11 cellular contexts compared by ENCODE assay signal in the genomic region with DNA sequence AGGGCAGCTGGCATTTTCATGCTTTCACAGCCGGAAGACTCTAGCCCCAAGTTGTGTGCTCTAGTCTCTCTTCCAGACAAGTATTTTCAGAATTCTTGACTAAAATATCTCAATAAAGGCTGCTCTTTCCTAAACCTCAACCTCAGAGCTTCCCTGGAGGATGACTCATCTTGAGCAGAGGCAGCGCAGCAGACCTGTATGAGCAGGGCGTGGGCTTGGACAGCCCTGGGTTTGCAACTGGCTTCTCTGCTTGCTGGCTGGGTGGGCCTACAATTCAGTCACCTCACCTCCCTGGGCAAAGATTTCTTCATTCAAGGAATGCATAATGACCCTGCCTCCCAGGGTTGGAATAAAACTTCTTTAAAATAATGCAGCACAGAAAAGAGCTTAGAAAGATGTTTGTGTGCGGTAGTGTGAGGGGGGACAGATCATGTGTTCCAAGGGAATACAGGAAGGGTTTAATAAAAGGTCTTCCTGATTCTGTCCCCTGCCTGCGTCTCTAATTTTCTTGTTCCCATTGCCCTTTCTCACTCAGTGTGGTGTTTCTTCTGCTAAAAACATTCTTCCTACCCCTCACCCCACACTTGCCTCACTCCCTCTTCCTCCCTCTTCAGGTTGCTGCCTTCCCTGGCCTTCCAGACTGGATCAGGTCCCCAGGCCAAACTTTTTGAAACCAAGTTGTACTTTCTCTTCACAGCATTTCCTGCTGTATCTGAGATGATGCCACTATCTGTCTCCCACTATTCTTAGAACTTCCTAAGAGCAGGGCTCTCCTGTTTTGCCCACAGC. TPM values are rescaled to one million over a fixed set of nuclear protein-coding genes. Genes with fewer than 3 reads are reported as not detected.
DNase-seq lines count a peak whose midpoint lies in the region; ATAC-seq and TF ChIP-seq lines count a peak whose summit lies in the region.
"Had no signal": no experiment of that assay in that cellular context is flagged by ENCODE, and none has a peak within 500 bp of the region (broad histone marks: within the 10 kb centered on the region; RNA-seq: fewer than 3 reads in every experiment).

No MANE protein-coding gene starts in this region.

- H2AFZ ChIP-seq in osteoblast (ENCODE audit: low read length): no peak overlapping the region

- peaks cover 26% of the 10 kb centered on the region for H3K4me1 ChIP-seq in osteoblast (ENCODE audit: insufficient read depth, low read length)

- H3K36me3 ChIP-seq in osteoblast (ENCODE audit: insufficient read depth, low read length): no peaks in the 10 kb centered on the region
- H3K36me3 ChIP-seq: thoracic aorta had no signal

- ATAC-seq in HG03354 (IDR thresholded peaks at IDR 0.05; ENCODE audit: poor library complexity, severe bottlenecking, unreplicated experiment) (no peak), GM18909 (IDR thresholded peaks at IDR 0.05; ENCODE audit: poor library complexity, unreplicated experiment) (no peak)
- ATAC-seq: activated CD4-positive, alpha-beta T cell treated with anti-CD3 and anti-CD28 coated beads for 36 hours had no signal

- H3K4me2 ChIP-seq in osteoblast (ENCODE audit: insufficient read depth, low read length): peak overlapping the region; percentile 25

- DNase-seq in GM04503 (ENCODE audit: low read depth) (peak; percentile 59), RPMI7951 (ENCODE audit: low read depth) (peak; percentile 84), epithelial cell of proximal tubule (ENCODE audit: low read depth) (peak; percentile 13), osteoblast (ENCODE audit: insufficient read length, low spot score, missing footprints) (no peak), NCI-H1092 (lab: John Stamatoyannopoulos, UW) (no peak)
- no peak for DNase-seq in stimulated activated naive CD4-positive, alpha-beta T cell (lab: John Stamatoyannopoulos, UW)
- DNase-seq: activated CD4-positive, alpha-beta T cell treated with anti-CD3 and anti-CD28 coated beads for 36 hours; naive B cell had no signal

- no peaks in the 10 kb centered on the region for H3K79me2 ChIP-seq in osteoblast (ENCODE audit: insufficient read depth, low read length)

- H3K4me3 ChIP-seq in epithelial cell of proximal tubule (ENCODE audit: low read depth, low read length) (no peak overlapping the region), osteoblast (ENCODE audit: insufficient read depth, low read length) (no peak overlapping the region)
- H3K4me3 ChIP-seq: thoracic aorta had no signal

- H3K27ac ChIP-seq in osteoblast (ENCODE audit: low read depth, low read length): peak overlapping the region; percentile 44
- H3K27ac ChIP-seq: thoracic aorta had no signal

- no peaks in the 10 kb centered on the region for H4K20me1 ChIP-seq in osteoblast (ENCODE audit: insufficient read depth, low read length)

- no peaks in the 10 kb centered on the region for H3K9me3 ChIP-seq in osteoblast (ENCODE audit: low read depth, low read length)
- H3K9me3 ChIP-seq: thoracic aorta had no signal

- TF ChIP-seq CTCF in epithelial cell of proximal tubule (conservative IDR thresholded peaks at IDR 0.05; ENCODE audit: low read depth, low read length) (no peak), osteoblast (IDR thresholded peaks at IDR 0.05; ENCODE audit: extremely low read depth, low read depth, low read length) (no peak)

- peaks cover 5% of the 10 kb centered on the region for H3K27me3 ChIP-seq in osteoblast (ENCODE audit: insufficient read depth, low read length)

RNA-seq across cellular contexts. Expression of gene MAP1B, which starts 39.4 kb away (rescaled TPM):
- 26.4 and 35.8 TPM in 2 replicates for total RNA-seq in RPMI7951 (2014; rRNA removed; shearing (Covaris generic))
- total RNA-seq in epithelial cell of proximal tubule (234 and 305 TPM in 2 replicates), osteoblast (123 and 164 TPM in 2 replicates)

Comparison
In these comparisons a context has a peak if more than half of its experiments do, and no peak if none do; other contexts are left out.
1. DNase-seq: peak in GM04503 (single experiment), RPMI7951 (single experiment) and epithelial cell of proximal tubule (single experiment); none in osteoblast (single experiment), stimulated activated naive CD4-positive, alpha-beta T cell (0 of 6) and NCI-H1092 (single experiment).